21 cellular contexts compared by ENCODE assay signal in genomic region chr7:105775580-105775979, GRCh38.
DNase-seq lines count a peak whose midpoint lies in the region; ATAC-seq, FAIRE-seq and TF ChIP-seq lines count a peak whose summit lies in the region.
"Had no signal": no experiment of that assay in that cellular context is flagged by ENCODE, and none has a peak within 500 bp of the region (broad histone marks: within the 10 kb centered on the region; RNA-seq: fewer than 3 reads in every experiment).

No MANE protein-coding gene starts in this region.

- H3K9ac ChIP-seq in adipocyte (ENCODE audit: low read length): peak overlapping the region; percentile 66

- no peak overlapping the region for H3K4me3 Mint-ChIP-seq in GM23338
- H3K4me3 Mint-ChIP-seq: activated naive CD8-positive, alpha-beta T cell treated with anti-CD3 and anti-CD28 coated beads for 36 hours; activated T-helper 1 cell treated with anti-CD3 and anti-CD28 coated beads, Interleukin-12 subunit alpha, Interleukin-12 subunit beta, Interleukin-2, Interleukin-4 antibody, amounts not matched to agents 30 ng/mL and 10 ng/mL and 1 ng/mL, durations not matched to agents 14 hours and 24 hours and 36 hours; naive thymus-derived CD4-positive, alpha-beta T cell; type B pancreatic cell had no signal

- intact Hi-C loops in gastrocnemius medialis (cut with DNase I; ENCODE audit: low total_unique reads): loop anchor here (5.0 to 10.0 kb wide), 3 partner anchors 102 to 369 kb away; partner anchors contain the start of gene ATXN7L1

- TF ChIP-seq POLR2A in gastrocnemius medialis (IDR thresholded peaks at IDR 0.05): no peak

- H3K79me2 ChIP-seq in GM23338 (replicated peaks; ENCODE audit: insufficient read depth): peaks cover 5% of the 10 kb centered on the region; the same call in 1 of the 2 replicates

- H3K27me3 Mint-ChIP-seq in GM23338 (ENCODE audit: insufficient read depth, low read depth, poor library complexity): peaks cover 8% of the 10 kb centered on the region
- H3K27me3 Mint-ChIP-seq: activated naive CD8-positive, alpha-beta T cell treated with anti-CD3 and anti-CD28 coated beads for 36 hours; type B pancreatic cell had no signal

- no peaks in the 10 kb centered on the region for H4K20me1 ChIP-seq in GM23338 (replicated peaks; ENCODE audit: insufficient read depth)

- no peak overlapping the region for H2AFZ ChIP-seq in GM23338

- H3K36me3 ChIP-seq in GM23338 (ENCODE audit: insufficient read depth) (no peaks in the 10 kb centered on the region), adipocyte (ENCODE audit: control insufficient read depth, insufficient read depth, low read length, severe bottlenecking) (peaks cover 5% of the 10 kb centered on the region), gastrocnemius medialis (no peaks in the 10 kb centered on the region)
- H3K36me3 ChIP-seq: breast epithelium, prostate gland had no signal

- H3K4me3 ChIP-seq in GM23338 (no peak overlapping the region), adipocyte (ENCODE audit: low read length) (peak overlapping the region; percentile 21), gastrocnemius medialis (no peak overlapping the region)
- H3K4me3 ChIP-seq: breast epithelium, lung, prostate gland had no signal

- peak overlapping the region; percentile 57; the same call in 1 of the 2 replicates for H3K27ac Mint-ChIP-seq in GM23338
- H3K27ac Mint-ChIP-seq: activated naive CD8-positive, alpha-beta T cell treated with anti-CD3 and anti-CD28 coated beads for 36 hours; activated T-helper 1 cell treated with anti-CD3 and anti-CD28 coated beads, Interleukin-12 subunit alpha, Interleukin-12 subunit beta, Interleukin-2, Interleukin-4 antibody, amounts not matched to agents 30 ng/mL and 10 ng/mL and 1 ng/mL, durations not matched to agents 14 hours and 24 hours and 36 hours; naive thymus-derived CD4-positive, alpha-beta T cell; type B pancreatic cell had no signal

- H3K9me2 ChIP-seq in GM23338 (ENCODE audit: insufficient read depth): no peaks in the 10 kb centered on the region

- no peaks in the 10 kb centered on the region for H3F3A ChIP-seq in GM23338 (replicated peaks; ENCODE audit: low read depth)

- H3K9me3 Mint-ChIP-seq in GM23338: no peaks in the 10 kb centered on the region
- H3K9me3 Mint-ChIP-seq: activated T-helper 1 cell treated with anti-CD3 and anti-CD28 coated beads, Interleukin-12 subunit alpha, Interleukin-12 subunit beta, Interleukin-2, Interleukin-4 antibody, amounts not matched to agents 30 ng/mL and 10 ng/mL and 1 ng/mL, durations not matched to agents 14 hours and 24 hours and 36 hours had no signal

- H3K27me3 ChIP-seq in GM23338 (ENCODE audit: insufficient read depth) (no peaks in the 10 kb centered on the region), adipocyte (replicated peaks; ENCODE audit: control insufficient read depth, insufficient read depth, low read length) (no peaks in the 10 kb centered on the region), gastrocnemius medialis (no peaks in the 10 kb centered on the region)
- H3K27me3 ChIP-seq: breast epithelium had no signal

- peaks cover 68% of the 10 kb centered on the region for H3K4me1 Mint-ChIP-seq in GM23338
- H3K4me1 Mint-ChIP-seq: activated naive CD8-positive, alpha-beta T cell treated with anti-CD3 and anti-CD28 coated beads for 36 hours had no signal

- H3K4me1 ChIP-seq in GM23338 (ENCODE audit: insufficient read depth) (peaks cover 51% of the 10 kb centered on the region), adipocyte (ENCODE audit: control insufficient read depth, insufficient read depth, low read length) (peaks cover 31% of the 10 kb centered on the region), gastrocnemius medialis (peaks cover 23 to 24% of the 10 kb centered on the region in 2 donors)
- H3K4me1 ChIP-seq: breast epithelium, prostate gland had no signal

- peak overlapping the region; percentile 84 for H3K27ac ChIP-seq in GM23338 (ENCODE audit: low read depth)
- peak overlapping the region in 3 of 4 donors; percentile 16 to 60 (median 30) for H3K27ac ChIP-seq in gastrocnemius medialis
- H3K27ac ChIP-seq: prostate gland had no signal

- peaks cover 5% of the 10 kb centered on the region for H3K9me3 ChIP-seq in adipocyte (ENCODE audit: control insufficient read depth, low read length)
- no peaks in the 10 kb centered on the region for H3K9me3 ChIP-seq in gastrocnemius medialis
- H3K9me3 ChIP-seq: breast epithelium, prostate gland had no signal

- in situ Hi-C loops in gastrocnemius medialis (cut with MboI; ENCODE audit: low sequenced_read_pairs in 4 of 4): no loop called here

- DNase-seq in GM23338 (ENCODE audit: low spot score): no peak
- DNase-seq in adipocyte (ENCODE audit: low read depth): peak; percentile 69
- peak; percentile 57 for DNase-seq in iris pigment epithelial cell (ENCODE audit: low read depth)
- no peak for DNase-seq in gastrocnemius medialis
- no peak for DNase-seq in GM19239 (ENCODE audit: insufficient read length, low spot score)
- no peak for DNase-seq in hypothalamus (lab: John Stamatoyannopoulos, UW)
- no peak for DNase-seq in NCI-H2081 (lab: John Stamatoyannopoulos, UW)
- DNase-seq: activated CD4-positive, CD25-positive, alpha-beta regulatory T cell treated with anti-CD3 and anti-CD28 coated beads, Interleukin-2, amount 50 U/mL, for 72 hours; activated CD8-positive, alpha-beta memory T cell treated with anti-CD3 and anti-CD28 coated beads for 24 hours; activated naive CD8-positive, alpha-beta T cell treated with anti-CD3 and anti-CD28 coated beads for 36 hours; erythroblast; naive thymus-derived CD4-positive, alpha-beta T cell; NCI-H1105 treated with DMSO at 0.1 percent for 48 hours had no signal

- no peak for ATAC-seq in GM23338
- no peak for ATAC-seq in gastrocnemius medialis
- no peak for ATAC-seq in HG03571 (IDR thresholded peaks at IDR 0.05; ENCODE audit: unreplicated experiment)
- ATAC-seq: naive thymus-derived CD4-positive, alpha-beta T cell had no signal

- peak overlapping the region; percentile 18 for H3K4me2 ChIP-seq in GM23338

- no peak for FAIRE-seq in GM19239 (lab: Jason Lieb, UNC)
- FAIRE-seq: GM18507, islet of Langerhans had no signal

- H3K36me3 Mint-ChIP-seq in GM23338 (ENCODE audit: low read depth): peaks cover 4% of the 10 kb centered on the region; the same call in 1 of the 3 replicates

- no peak for TF ChIP-seq CTCF in GM23338 (conservative IDR thresholded peaks at IDR 0.05; ENCODE audit: low read depth in 2 of 2)
- TF ChIP-seq CTCF in gastrocnemius medialis (IDR thresholded peaks at IDR 0.05 in 4 of 5, conservative IDR thresholded peaks at IDR 0.05 in 1 of 5): no peak

TF ChIP-seq in GM23338, 12 proteins besides CTCF, POLR2A, EP300 and RAD21:
- no peak for TF ChIP-seq REST (IDR thresholded peaks at IDR 0.05; ENCODE audit: unreplicated experiment)
- no peak for TF ChIP-seq JUNB (IDR thresholded peaks at IDR 0.05; ENCODE audit: unreplicated experiment)
- no peak for TF ChIP-seq CREB1 (CRISPR knock-in tag; IDR thresholded peaks at IDR 0.05; ENCODE audit: low read depth)
- no peak for TF ChIP-seq POLR2AphosphoS5 (IDR thresholded peaks at IDR 0.05; ENCODE audit: low read depth)

Comparison
In these comparisons a context has a peak if more than half of its experiments do, and no peak if none do; other contexts are left out.
1. DNase-seq: peak in adipocyte (single experiment) and iris pigment epithelial cell (single experiment); none in GM23338 (single experiment), gastrocnemius medialis (0 of 2), GM19239 (single experiment), hypothalamus (0 of 51) and NCI-H2081 (0 of 2).